In the genomic region with DNA sequence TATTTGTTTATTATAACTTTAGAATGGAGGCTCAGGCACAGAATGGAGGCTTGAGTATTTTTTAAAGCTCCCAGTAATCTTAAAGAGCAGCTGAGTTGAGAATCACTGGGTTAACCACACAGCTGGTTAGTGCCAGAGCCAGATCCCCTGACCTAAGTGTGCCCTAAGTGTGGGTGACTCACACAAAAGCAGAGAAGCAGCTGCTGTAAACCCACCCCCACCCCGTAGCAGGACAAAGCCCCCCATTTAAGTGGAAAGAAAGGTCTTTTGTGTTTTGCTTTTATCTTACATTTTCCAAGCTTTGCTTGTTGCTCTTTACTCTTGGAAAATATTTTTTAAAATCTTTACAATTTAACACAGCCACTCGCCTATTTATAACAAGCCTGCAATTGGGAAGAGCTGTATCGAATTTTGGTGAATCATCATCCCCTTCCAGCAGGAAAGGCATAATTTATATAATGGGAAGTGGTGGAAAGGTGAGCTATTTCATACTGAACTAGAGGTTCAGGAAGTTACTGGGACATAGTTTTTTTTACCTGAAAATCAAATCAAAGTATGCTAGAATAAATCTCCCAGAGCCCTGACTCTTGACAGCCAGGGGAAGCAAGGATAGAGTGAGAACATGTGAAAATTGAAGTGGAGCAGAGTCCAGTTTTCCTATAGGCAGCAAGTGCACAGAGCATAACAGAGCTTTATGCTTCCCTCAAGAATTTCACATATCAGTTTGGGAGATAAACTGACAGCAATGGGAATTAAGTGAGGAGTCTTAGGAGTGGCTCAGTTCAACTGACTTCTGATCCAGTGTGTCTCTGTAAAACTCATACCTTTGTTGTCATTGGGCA, we compare ENCODE assay signal across 10 cellular contexts.
DNase-seq lines count a peak whose midpoint lies in the region; ATAC-seq and TF ChIP-seq lines count a peak whose summit lies in the region.
"Had no signal": no experiment of that assay in that cellular context is flagged by ENCODE, and none has a peak within 500 bp of the region (broad histone marks: within the 10 kb centered on the region; RNA-seq: fewer than 3 reads in every experiment).

No MANE protein-coding gene starts in this region.

- DNase-seq in HPDE6-E6E7 (ENCODE audit: extremely low spot score) (peak; percentile 15), astrocyte of the cerebellum (ENCODE audit: low read depth) (peak; percentile 73), iPS-NIHi7 (ENCODE audit: extremely low spot score) (peak; percentile 14), stromal cell of bone marrow (ENCODE audit: low read depth) (peak; percentile 41), NCI-H1417 treated with DMSO at 0.1 percent for 48 hours (lab: John Stamatoyannopoulos, UW) (no peak), NCI-H1694 (lab: John Stamatoyannopoulos, UW) (no peak)
- DNase-seq: SHP77, testis had no signal

- no peak for ATAC-seq in GM18519 (IDR thresholded peaks at IDR 0.05; ENCODE audit: low FRiP score, unreplicated experiment)
- ATAC-seq: left lobe of liver had no signal

- in situ Hi-C loops in astrocyte of the cerebellum (cut with HindIII; ENCODE audit: low sequenced_read_pairs): loop anchor here (5.0 kb wide), 1 partner anchor 86 kb away; no protein-coding TSS in a partner anchor

- H3K4me3 ChIP-seq in astrocyte of the cerebellum (ENCODE audit: low read depth, low read length): no peak overlapping the region
- H3K4me3 ChIP-seq: testis had no signal

- TF ChIP-seq CTCF in astrocyte of the cerebellum (IDR thresholded peaks at IDR 0.05; ENCODE audit: low read depth, low read length, missing control alignments): no peak

Comparison
In these comparisons a context has a peak if more than half of its experiments do, and no peak if none do; other contexts are left out.
1. DNase-seq: peak in HPDE6-E6E7 (single experiment), astrocyte of the cerebellum (single experiment), iPS-NIHi7 (single experiment) and stromal cell of bone marrow (single experiment); none in NCI-H1417 treated with DMSO at 0.1 percent for 48 hours (single experiment) and NCI-H1694 (single experiment).